1 cellular context compared by ENCODE assay signal in the genomic region with DNA sequence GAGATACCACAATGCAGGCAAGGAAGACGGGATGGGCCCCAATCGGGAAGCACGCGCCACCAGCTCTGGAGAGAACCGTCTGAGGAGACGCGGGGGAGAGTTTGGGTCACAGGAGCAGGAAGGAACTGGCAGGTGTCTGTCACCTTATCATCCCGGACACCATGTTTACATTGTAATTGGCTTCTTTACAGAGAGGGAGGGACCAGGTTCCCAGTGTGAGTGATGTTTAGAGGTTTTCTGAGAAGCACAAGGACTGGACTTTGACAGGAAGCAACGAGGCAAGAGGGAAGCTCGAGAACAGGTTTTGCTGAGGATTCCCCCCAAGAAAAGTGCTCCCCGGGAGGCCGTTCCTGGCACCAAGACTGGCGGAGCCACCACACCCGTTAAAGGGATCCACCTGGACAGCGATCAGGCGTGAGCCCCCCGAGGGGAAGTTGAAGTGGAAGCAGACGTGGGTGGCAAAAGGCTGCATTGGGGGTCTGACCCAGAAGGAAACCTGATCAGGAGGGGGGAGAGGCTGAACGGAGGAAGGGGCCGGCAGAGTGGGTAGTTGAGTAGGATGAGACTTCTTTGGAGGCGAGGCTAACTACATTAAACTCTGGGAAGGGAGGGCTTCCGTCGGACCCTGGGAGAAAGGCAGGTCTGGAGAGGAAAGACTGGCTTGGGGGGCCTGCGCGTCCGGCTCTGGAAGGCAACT.
TF ChIP-seq lines count a peak whose summit lies in the region.

No MANE protein-coding gene starts in this region.

TF ChIP-seq in K562, 482 proteins besides CTCF, POLR2A, EP300 and RAD21 (continued from another document and continues in another):
- TF ChIP-seq, protein P1, sequence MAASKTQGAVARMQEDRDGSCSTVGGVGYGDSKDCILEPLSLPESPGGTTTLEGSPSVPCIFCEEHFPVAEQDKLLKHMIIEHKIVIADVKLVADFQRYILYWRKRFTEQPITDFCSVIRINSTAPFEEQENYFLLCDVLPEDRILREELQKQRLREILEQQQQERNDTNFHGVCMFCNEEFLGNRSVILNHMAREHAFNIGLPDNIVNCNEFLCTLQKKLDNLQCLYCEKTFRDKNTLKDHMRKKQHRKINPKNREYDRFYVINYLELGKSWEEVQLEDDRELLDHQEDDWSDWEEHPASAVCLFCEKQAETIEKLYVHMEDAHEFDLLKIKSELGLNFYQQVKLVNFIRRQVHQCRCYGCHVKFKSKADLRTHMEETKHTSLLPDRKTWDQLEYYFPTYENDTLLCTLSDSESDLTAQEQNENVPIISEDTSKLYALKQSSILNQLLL (CRISPR knock-in tag; IDR thresholded peaks at IDR 0.05; ENCODE audit: borderline replicate concordance): no peak
- TF ChIP-seq PTBP1 (IDR thresholded peaks at IDR 0.05; ENCODE audit: low read depth, low read length): no peak
- TF ChIP-seq SP2 (IDR thresholded peaks at IDR 0.05; ENCODE audit: extremely low read depth, low read depth, low read length, poor library complexity, severe bottlenecking): no peak
- TF ChIP-seq ZFX (CRISPR knock-in tag; IDR thresholded peaks at IDR 0.05): peak; percentile 68
- TF ChIP-seq ZNF75A (CRISPR knock-in tag; IDR thresholded peaks at IDR 0.05): no peak
- TF ChIP-seq RNF2 (IDR thresholded peaks at IDR 0.05): peak; percentile 85
- no peak for TF ChIP-seq RFX7 (CRISPR knock-in tag; IDR thresholded peaks at IDR 0.05)
- peak; percentile 99 for TF ChIP-seq MEIS2 (IDR thresholded peaks at IDR 0.05; ENCODE audit: partially characterized antibody)
- TF ChIP-seq CHD2 (IDR thresholded peaks at IDR 0.05; ENCODE audit: low read depth, low read length): no peak
- no peak for TF ChIP-seq KAT8 (IDR thresholded peaks at IDR 0.05; ENCODE audit: low read depth)
- no peak for TF ChIP-seq ZNF274 (IDR thresholded peaks at IDR 0.05; ENCODE audit: borderline replicate concordance, low read depth, low read length)
- no peak for TF ChIP-seq ZNF586 (CRISPR knock-in tag; conservative IDR thresholded peaks at IDR 0.05)
- TF ChIP-seq, protein P2, sequence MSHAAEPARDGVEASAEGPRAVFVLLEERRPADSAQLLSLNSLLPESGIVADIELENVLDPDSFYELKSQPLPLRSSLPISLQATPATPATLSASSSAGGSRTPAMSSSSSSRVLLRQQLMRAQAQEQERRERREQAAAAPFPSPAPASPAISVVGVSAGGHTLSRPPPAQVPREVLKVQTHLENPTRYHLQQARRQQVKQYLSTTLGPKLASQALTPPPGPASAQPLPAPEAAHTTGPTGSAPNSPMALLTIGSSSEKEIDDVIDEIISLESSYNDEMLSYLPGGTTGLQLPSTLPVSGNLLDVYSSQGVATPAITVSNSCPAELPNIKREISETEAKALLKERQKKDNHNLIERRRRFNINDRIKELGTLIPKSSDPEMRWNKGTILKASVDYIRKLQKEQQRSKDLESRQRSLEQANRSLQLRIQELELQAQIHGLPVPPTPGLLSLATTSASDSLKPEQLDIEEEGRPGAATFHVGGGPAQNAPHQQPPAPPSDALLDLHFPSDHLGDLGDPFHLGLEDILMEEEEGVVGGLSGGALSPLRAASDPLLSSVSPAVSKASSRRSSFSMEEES (CRISPR knock-in tag; IDR thresholded peaks at IDR 0.05): no peak; the same call in 1 of the 2 replicates
- TF ChIP-seq, protein P3, sequence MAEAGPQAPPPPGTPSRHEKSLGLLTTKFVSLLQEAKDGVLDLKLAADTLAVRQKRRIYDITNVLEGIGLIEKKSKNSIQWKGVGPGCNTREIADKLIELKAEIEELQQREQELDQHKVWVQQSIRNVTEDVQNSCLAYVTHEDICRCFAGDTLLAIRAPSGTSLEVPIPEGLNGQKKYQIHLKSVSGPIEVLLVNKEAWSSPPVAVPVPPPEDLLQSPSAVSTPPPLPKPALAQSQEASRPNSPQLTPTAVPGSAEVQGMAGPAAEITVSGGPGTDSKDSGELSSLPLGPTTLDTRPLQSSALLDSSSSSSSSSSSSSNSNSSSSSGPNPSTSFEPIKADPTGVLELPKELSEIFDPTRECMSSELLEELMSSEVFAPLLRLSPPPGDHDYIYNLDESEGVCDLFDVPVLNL (CRISPR knock-in tag; IDR thresholded peaks at IDR 0.05; ENCODE audit: low read depth): no peak
- TF ChIP-seq TSC22D4 (tag; IDR thresholded peaks at IDR 0.05): no peak
- TF ChIP-seq KLF6 (CRISPR knock-in tag; IDR thresholded peaks at IDR 0.05; ENCODE audit: borderline replicate concordance): no peak
- peak; percentile 96 for TF ChIP-seq ETV1 (tag; conservative IDR thresholded peaks at IDR 0.05; ENCODE audit: low read depth)
- TF ChIP-seq CBFA2T3 (IDR thresholded peaks at IDR 0.05): peak; percentile 95
- TF ChIP-seq, protein P4, sequence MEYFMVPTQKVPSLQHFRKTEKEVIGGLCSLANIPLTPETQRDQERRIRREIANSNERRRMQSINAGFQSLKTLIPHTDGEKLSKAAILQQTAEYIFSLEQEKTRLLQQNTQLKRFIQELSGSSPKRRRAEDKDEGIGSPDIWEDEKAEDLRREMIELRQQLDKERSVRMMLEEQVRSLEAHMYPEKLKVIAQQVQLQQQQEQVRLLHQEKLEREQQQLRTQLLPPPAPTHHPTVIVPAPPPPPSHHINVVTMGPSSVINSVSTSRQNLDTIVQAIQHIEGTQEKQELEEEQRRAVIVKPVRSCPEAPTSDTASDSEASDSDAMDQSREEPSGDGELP (CRISPR knock-in tag; IDR thresholded peaks at IDR 0.05; ENCODE audit: borderline replicate concordance): peak; percentile 77; the same call in 1 of the 2 replicates
- no peak for TF ChIP-seq ZNF551 (CRISPR knock-in tag; IDR thresholded peaks at IDR 0.05)
- TF ChIP-seq, protein P5, sequence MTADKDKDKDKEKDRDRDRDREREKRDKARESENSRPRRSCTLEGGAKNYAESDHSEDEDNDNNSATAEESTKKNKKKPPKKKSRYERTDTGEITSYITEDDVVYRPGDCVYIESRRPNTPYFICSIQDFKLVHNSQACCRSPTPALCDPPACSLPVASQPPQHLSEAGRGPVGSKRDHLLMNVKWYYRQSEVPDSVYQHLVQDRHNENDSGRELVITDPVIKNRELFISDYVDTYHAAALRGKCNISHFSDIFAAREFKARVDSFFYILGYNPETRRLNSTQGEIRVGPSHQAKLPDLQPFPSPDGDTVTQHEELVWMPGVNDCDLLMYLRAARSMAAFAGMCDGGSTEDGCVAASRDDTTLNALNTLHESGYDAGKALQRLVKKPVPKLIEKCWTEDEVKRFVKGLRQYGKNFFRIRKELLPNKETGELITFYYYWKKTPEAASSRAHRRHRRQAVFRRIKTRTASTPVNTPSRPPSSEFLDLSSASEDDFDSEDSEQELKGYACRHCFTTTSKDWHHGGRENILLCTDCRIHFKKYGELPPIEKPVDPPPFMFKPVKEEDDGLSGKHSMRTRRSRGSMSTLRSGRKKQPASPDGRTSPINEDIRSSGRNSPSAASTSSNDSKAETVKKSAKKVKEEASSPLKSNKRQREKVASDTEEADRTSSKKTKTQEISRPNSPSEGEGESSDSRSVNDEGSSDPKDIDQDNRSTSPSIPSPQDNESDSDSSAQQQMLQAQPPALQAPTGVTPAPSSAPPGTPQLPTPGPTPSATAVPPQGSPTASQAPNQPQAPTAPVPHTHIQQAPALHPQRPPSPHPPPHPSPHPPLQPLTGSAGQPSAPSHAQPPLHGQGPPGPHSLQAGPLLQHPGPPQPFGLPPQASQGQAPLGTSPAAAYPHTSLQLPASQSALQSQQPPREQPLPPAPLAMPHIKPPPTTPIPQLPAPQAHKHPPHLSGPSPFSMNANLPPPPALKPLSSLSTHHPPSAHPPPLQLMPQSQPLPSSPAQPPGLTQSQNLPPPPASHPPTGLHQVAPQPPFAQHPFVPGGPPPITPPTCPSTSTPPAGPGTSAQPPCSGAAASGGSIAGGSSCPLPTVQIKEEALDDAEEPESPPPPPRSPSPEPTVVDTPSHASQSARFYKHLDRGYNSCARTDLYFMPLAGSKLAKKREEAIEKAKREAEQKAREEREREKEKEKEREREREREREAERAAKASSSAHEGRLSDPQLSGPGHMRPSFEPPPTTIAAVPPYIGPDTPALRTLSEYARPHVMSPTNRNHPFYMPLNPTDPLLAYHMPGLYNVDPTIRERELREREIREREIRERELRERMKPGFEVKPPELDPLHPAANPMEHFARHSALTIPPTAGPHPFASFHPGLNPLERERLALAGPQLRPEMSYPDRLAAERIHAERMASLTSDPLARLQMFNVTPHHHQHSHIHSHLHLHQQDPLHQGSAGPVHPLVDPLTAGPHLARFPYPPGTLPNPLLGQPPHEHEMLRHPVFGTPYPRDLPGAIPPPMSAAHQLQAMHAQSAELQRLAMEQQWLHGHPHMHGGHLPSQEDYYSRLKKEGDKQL (CRISPR knock-in tag; IDR thresholded peaks at IDR 0.05; ENCODE audit: borderline replicate concordance): no peak
- TF ChIP-seq MECOM (CRISPR knock-in tag; IDR thresholded peaks at IDR 0.05): peak; percentile 87
- peak; percentile 79 for TF ChIP-seq KDM5B (IDR thresholded peaks at IDR 0.05; ENCODE audit: insufficient replicate concordance, low read depth, low read length)
- TF ChIP-seq MAZ (CRISPR knock-in tag; conservative IDR thresholded peaks at IDR 0.05 in 1 of 2, IDR thresholded peaks at IDR 0.05 in 1 of 2): peak in 1 of 2 experiments; percentile 7; a peak in 1 of 4 replicates
- TF ChIP-seq, protein P6, sequence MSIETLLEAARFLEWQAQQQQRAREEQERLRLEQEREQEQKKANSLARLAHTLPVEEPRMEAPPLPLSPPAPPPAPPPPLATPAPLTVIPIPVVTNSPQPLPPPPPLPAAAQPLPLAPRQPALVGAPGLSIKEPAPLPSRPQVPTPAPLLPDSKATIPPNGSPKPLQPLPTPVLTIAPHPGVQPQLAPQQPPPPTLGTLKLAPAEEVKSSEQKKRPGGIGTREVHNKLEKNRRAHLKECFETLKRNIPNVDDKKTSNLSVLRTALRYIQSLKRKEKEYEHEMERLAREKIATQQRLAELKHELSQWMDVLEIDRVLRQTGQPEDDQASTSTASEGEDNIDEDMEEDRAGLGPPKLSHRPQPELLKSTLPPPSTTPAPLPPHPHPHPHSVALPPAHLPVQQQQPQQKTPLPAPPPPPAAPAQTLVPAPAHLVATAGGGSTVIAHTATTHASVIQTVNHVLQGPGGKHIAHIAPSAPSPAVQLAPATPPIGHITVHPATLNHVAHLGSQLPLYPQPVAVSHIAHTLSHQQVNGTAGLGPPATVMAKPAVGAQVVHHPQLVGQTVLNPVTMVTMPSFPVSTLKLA (conservative IDR thresholded peaks at IDR 0.05): peak; percentile 96 to 98
- TF ChIP-seq, protein P7, sequence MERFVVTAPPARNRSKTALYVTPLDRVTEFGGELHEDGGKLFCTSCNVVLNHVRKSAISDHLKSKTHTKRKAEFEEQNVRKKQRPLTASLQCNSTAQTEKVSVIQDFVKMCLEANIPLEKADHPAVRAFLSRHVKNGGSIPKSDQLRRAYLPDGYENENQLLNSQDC (CRISPR knock-in tag; IDR thresholded peaks at IDR 0.05): no peak
- peak; percentile 91 for TF ChIP-seq ZNF766 (CRISPR knock-in tag; conservative IDR thresholded peaks at IDR 0.05)
- no peak for TF ChIP-seq NCOA2 (IDR thresholded peaks at IDR 0.05; ENCODE audit: partially characterized antibody in 2 of 2)
- TF ChIP-seq, protein P8, sequence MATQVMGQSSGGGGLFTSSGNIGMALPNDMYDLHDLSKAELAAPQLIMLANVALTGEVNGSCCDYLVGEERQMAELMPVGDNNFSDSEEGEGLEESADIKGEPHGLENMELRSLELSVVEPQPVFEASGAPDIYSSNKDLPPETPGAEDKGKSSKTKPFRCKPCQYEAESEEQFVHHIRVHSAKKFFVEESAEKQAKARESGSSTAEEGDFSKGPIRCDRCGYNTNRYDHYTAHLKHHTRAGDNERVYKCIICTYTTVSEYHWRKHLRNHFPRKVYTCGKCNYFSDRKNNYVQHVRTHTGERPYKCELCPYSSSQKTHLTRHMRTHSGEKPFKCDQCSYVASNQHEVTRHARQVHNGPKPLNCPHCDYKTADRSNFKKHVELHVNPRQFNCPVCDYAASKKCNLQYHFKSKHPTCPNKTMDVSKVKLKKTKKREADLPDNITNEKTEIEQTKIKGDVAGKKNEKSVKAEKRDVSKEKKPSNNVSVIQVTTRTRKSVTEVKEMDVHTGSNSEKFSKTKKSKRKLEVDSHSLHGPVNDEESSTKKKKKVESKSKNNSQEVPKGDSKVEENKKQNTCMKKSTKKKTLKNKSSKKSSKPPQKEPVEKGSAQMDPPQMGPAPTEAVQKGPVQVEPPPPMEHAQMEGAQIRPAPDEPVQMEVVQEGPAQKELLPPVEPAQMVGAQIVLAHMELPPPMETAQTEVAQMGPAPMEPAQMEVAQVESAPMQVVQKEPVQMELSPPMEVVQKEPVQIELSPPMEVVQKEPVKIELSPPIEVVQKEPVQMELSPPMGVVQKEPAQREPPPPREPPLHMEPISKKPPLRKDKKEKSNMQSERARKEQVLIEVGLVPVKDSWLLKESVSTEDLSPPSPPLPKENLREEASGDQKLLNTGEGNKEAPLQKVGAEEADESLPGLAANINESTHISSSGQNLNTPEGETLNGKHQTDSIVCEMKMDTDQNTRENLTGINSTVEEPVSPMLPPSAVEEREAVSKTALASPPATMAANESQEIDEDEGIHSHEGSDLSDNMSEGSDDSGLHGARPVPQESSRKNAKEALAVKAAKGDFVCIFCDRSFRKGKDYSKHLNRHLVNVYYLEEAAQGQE (CRISPR knock-in tag; IDR thresholded peaks at IDR 0.05; ENCODE audit: low read depth): no peak
- TF ChIP-seq TAF1 (IDR thresholded peaks at IDR 0.05; ENCODE audit: control insufficient read depth, extremely low read depth, insufficient read depth, low read length, severe bottlenecking): peak; percentile 82
- TF ChIP-seq SMARCA4 (IDR thresholded peaks at IDR 0.05): peak; percentile 90
- no peak for TF ChIP-seq ZBTB1 (CRISPR knock-in tag; IDR thresholded peaks at IDR 0.05; ENCODE audit: borderline replicate concordance, low read depth)
- no peak for TF ChIP-seq ZNF24 (IDR thresholded peaks at IDR 0.05)
- no peak for TF ChIP-seq HSF4 (CRISPR knock-in tag; IDR thresholded peaks at IDR 0.05; ENCODE audit: borderline replicate concordance)
- TF ChIP-seq, protein P9, sequence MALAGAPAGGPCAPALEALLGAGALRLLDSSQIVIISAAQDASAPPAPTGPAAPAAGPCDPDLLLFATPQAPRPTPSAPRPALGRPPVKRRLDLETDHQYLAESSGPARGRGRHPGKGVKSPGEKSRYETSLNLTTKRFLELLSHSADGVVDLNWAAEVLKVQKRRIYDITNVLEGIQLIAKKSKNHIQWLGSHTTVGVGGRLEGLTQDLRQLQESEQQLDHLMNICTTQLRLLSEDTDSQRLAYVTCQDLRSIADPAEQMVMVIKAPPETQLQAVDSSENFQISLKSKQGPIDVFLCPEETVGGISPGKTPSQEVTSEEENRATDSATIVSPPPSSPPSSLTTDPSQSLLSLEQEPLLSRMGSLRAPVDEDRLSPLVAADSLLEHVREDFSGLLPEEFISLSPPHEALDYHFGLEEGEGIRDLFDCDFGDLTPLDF (CRISPR knock-in tag; IDR thresholded peaks at IDR 0.05): peak; percentile 51; the same call in 1 of the 2 replicates
- TF ChIP-seq TARDBP (IDR thresholded peaks at IDR 0.05): peak; percentile 44
- peak; percentile 90 for TF ChIP-seq LEF1 (IDR thresholded peaks at IDR 0.05)
